Comparison of ENCODE assay signal across 24 cellular contexts in genomic region chr1:8544644-8545043, GRCh38.
A peak's percentile ranks its signal among the peaks of the same experiment; 100 is the strongest.
DNase-seq lines count a peak whose midpoint lies in the region; ATAC-seq and TF ChIP-seq lines count a peak whose summit lies in the region.
"Had no signal": no experiment of that assay in that cellular context is flagged by ENCODE, and none has a peak within 500 bp of the region (broad histone marks: within the 10 kb centered on the region; RNA-seq: fewer than 3 reads in every experiment).

No MANE protein-coding gene starts in this region.

- peaks cover 38% of the 10 kb centered on the region for H3K4me1 Mint-ChIP-seq in activated T-cell treated with anti-CD3 and anti-CD28 coated beads, Interleukin-2, amount 50 U/mL, for 24 hours (ENCODE audit: low read depth)
- H3K4me1 Mint-ChIP-seq in HFFc6 (ENCODE audit: low read depth) (peaks cover 29% of the 10 kb centered on the region), activated B cell treated with CpG ODN at 0.5 μM for 24 hours (peaks cover 30% of the 10 kb centered on the region)

- peaks cover 23% of the 10 kb centered on the region for H3K36me3 Mint-ChIP-seq in activated T-cell treated with anti-CD3 and anti-CD28 coated beads, Interleukin-2, amount 50 U/mL, for 24 hours (ENCODE audit: low read depth)
- H3K36me3 Mint-ChIP-seq in HFFc6 (ENCODE audit: low read depth), result peaks cover 13% of the 10 kb centered on the region
- H3K36me3 Mint-ChIP-seq in activated B cell treated with CpG ODN at 0.5 μM for 24 hours (ENCODE audit: low read depth), result peaks cover 49% of the 10 kb centered on the region

- no peak overlapping the region for H3K4me3 Mint-ChIP-seq in activated T-cell treated with anti-CD3 and anti-CD28 coated beads, Interleukin-2, amount 50 U/mL, for 24 hours
- H3K4me3 Mint-ChIP-seq in HFFc6, result no peak overlapping the region
- H3K4me3 Mint-ChIP-seq in activated B cell treated with CpG ODN at 0.5 μM for 24 hours, result no peak overlapping the region
- H3K4me3 Mint-ChIP-seq: H9, immature natural killer cell, nephron, type B pancreatic cell had no signal

- H3K27ac ChIP-seq in foreskin keratinocyte, result peak overlapping the region; percentile 77
- H3K27ac ChIP-seq: BLaER1, WERI-Rb-1 had no signal

- CTCF ChIA-PET in activated B cell treated with CpG ODN at 0.5 μM for 24 hours (lab: Charles Lee), result no interaction called here

- intact Hi-C loops in activated B cell treated with CpG ODN at 0.5 μM for 24 hours (cut with micrococcal nuclease), result loop anchor here (5.0 kb wide), 1 partner anchor 137 kb away; no protein-coding TSS in a partner anchor

- DNase-seq in activated T-cell treated with anti-CD3 and anti-CD28 coated beads, Interleukin-2, amount 50 U/mL, for 24 hours, result no peak
- no peak for DNase-seq in activated T-cell treated with anti-CD3 and anti-CD28 coated beads, Interleukin-2, amount 50 U/mL, for 48 hours
- DNase-seq in HFFc6, result no peak
- DNase-seq in activated B cell treated with CpG ODN at 0.5 μM for 24 hours, result no peak
- peak in 1 of 2 donors; percentile 36 for DNase-seq in foreskin keratinocyte
- DNase-seq in ureter (ENCODE audit: low spot score), result no peak
- no peak for DNase-seq in DMS79 (lab: John Stamatoyannopoulos, UW)
- DNase-seq: activated naive CD4-positive, alpha-beta T cell treated with anti-CD3 and anti-CD28 coated beads, Interleukin-2, amount 50 U/mL, for 16 hours; DMS 273 treated with DMSO at 0.1 percent for 48 hours; H9; hypothalamus; immature natural killer cell; left cardiac atrium; NCI-H1436; NCI-H2081; NCI-H524 treated with DMSO at 0.1 percent for 48 hours; SHP77; stimulated activated CD4-positive, alpha-beta T cell treated with anti-CD3 and anti-CD28 coated beads, Interleukin-4, amount 100 ng/mL, for 4 hours; substantia nigra; WERI-Rb-1 had no signal

- ATAC-seq in activated B cell treated with CpG ODN at 0.5 μM for 24 hours (ENCODE audit: low read depth) (no peak), foreskin keratinocyte (peak; percentile 52), GM21526 (IDR thresholded peaks at IDR 0.05; ENCODE audit: low FRiP score, unreplicated experiment) (no peak)
- ATAC-seq: left cardiac atrium had no signal

- TF ChIP-seq CTCF in HFFc6 (IDR thresholded peaks at IDR 0.05) (no peak), activated B cell treated with CpG ODN at 0.5 μM for 24 hours (IDR thresholded peaks at IDR 0.05) (no peak), foreskin keratinocyte (conservative IDR thresholded peaks at IDR 0.05) (no peak)

- H3K9me3 Mint-ChIP-seq in activated T-cell treated with anti-CD3 and anti-CD28 coated beads, Interleukin-2, amount 50 U/mL, for 24 hours, result peaks cover 8% of the 10 kb centered on the region
- H3K9me3 Mint-ChIP-seq in HFFc6 (no peaks in the 10 kb centered on the region), activated B cell treated with CpG ODN at 0.5 μM for 24 hours (peaks cover 2% of the 10 kb centered on the region)
- H3K9me3 Mint-ChIP-seq: H9, immature natural killer cell had no signal

- peaks cover 35% of the 10 kb centered on the region for H3K4me1 ChIP-seq in foreskin keratinocyte

- POLR2A ChIA-PET in activated B cell treated with CpG ODN at 0.5 μM for 24 hours (lab: Charles Lee), result no interaction called here

- H3K27ac Mint-ChIP-seq in activated T-cell treated with anti-CD3 and anti-CD28 coated beads, Interleukin-2, amount 50 U/mL, for 24 hours, result peak overlapping the region; percentile 87
- peak overlapping the region; percentile 46 for H3K27ac Mint-ChIP-seq in HFFc6
- peak overlapping the region; percentile 25 for H3K27ac Mint-ChIP-seq in activated B cell treated with CpG ODN at 0.5 μM for 24 hours
- H3K27ac Mint-ChIP-seq: immature natural killer cell, nephron, type B pancreatic cell had no signal

- no peaks in the 10 kb centered on the region for H3K27me3 ChIP-seq in foreskin keratinocyte
- H3K27me3 ChIP-seq: BLaER1 had no signal

- no peaks in the 10 kb centered on the region for H3K27me3 Mint-ChIP-seq in activated T-cell treated with anti-CD3 and anti-CD28 coated beads, Interleukin-2, amount 50 U/mL, for 24 hours
- H3K27me3 Mint-ChIP-seq in HFFc6 (ENCODE audit: insufficient read depth) (no peaks in the 10 kb centered on the region), activated B cell treated with CpG ODN at 0.5 μM for 24 hours (no peaks in the 10 kb centered on the region)
- H3K27me3 Mint-ChIP-seq: type B pancreatic cell had no signal

Comparison
In these comparisons a context has a peak if more than half of its experiments do, and no peak if none do; other contexts are left out.
1. H3K27ac Mint-ChIP-seq: peak in every context shown above with its lines; median percentile 87 in activated T-cell treated with anti-CD3 and anti-CD28 coated beads, Interleukin-2, amount 50 U/mL, for 24 hours; 46 in HFFc6; 25 in activated B cell treated with CpG ODN at 0.5 μM for 24 hours.